In the genomic region with DNA sequence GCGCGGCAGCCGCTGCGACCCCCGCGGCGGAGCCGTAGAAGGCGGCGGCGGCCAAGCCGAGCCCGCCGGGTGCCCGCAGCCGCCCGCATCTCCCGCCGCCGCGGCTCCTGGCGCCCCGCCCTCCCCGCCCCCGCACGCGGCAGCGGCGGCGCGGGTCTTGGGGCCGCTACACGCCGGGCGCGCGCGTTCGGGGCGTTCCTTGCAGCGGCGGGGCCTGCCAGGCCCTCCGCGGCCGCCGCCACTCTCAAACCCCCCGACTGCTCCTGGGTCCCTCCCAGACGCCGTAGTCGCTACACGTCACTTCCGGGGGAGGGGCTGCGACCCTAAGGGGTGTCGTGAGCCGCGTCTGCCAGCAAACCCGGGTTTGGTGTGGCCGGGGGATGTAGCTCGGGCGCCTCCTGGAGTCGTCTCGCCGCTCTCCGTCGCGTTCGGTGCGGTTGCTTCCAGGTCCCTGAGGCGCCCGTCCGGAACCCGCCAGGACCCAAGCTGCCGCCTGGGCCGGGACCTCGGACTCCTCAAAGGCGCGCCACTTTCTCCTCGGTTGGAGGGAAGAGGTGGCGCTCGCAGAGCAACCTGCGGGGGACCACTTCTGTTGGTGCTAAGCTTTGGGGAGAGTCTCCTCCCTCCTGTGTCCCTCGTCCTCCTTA, we compare ENCODE assay signal across 8 cellular contexts. TPM values are rescaled to one million over a fixed set of nuclear protein-coding genes. Genes with fewer than 3 reads are reported as not detected.
DNase-seq lines count a peak whose midpoint lies in the region; ATAC-seq, FAIRE-seq and TF ChIP-seq lines count a peak whose summit lies in the region.

A gene with protein sequence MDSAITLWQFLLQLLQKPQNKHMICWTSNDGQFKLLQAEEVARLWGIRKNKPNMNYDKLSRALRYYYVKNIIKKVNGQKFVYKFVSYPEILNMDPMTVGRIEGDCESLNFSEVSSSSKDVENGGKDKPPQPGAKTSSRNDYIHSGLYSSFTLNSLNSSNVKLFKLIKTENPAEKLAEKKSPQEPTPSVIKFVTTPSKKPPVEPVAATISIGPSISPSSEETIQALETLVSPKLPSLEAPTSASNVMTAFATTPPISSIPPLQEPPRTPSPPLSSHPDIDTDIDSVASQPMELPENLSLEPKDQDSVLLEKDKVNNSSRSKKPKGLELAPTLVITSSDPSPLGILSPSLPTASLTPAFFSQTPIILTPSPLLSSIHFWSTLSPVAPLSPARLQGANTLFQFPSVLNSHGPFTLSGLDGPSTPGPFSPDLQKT (minus strand): TSS at position 285 of the 647 bp plus-strand sequence. CDS start 8,129 bp downstream, outside the sequence.

- no peaks in the 10 kb centered on the region for H3K9me3 Mint-ChIP-seq in progenitor cell of endocrine pancreas (ENCODE audit: low read depth)

- H3K36me3 Mint-ChIP-seq in progenitor cell of endocrine pancreas (ENCODE audit: insufficient read depth), result no peaks in the 10 kb centered on the region

- peaks cover 20% of the 10 kb centered on the region for H3K4me1 Mint-ChIP-seq in progenitor cell of endocrine pancreas (ENCODE audit: low read depth)

- TF ChIP-seq POLR2A in GM12892 (IDR thresholded peaks at IDR 0.05; ENCODE audit: low read depth, low read length), result peak; percentile 95

- ATAC-seq in HG02852 (IDR thresholded peaks at IDR 0.05; ENCODE audit: unreplicated experiment) (peak; percentile 76), left cardiac atrium (peak; percentile 98)

- no peaks in the 10 kb centered on the region for H3K27me3 Mint-ChIP-seq in progenitor cell of endocrine pancreas

- peak; percentile 89 for FAIRE-seq in GM12892 (lab: Jason Lieb, UNC)

- DNase-seq in GM12892 (ENCODE audit: insufficient read length) (peak; percentile 90), NCI-H146 (lab: John Stamatoyannopoulos, UW) (peak; percentile 98), T-helper 1 cell (peak; percentile 97 to 100 (median 99)), amniotic epithelial cell (ENCODE audit: low read depth) (peak; percentile 96), left cardiac atrium (peak; percentile 99), progenitor cell of endocrine pancreas (ENCODE audit: low spot score, unreplicated experiment) (peak; percentile 99), ureter (ENCODE audit: low spot score) (peak; percentile 99)

- TF ChIP-seq CTCF in progenitor cell of endocrine pancreas (IDR thresholded peaks at IDR 0.05; ENCODE audit: unreplicated experiment), result peak; percentile 70

- intact Hi-C loops in left cardiac atrium (cut with DNase I), result loop anchor here (2.0 to 10.0 kb wide), 3 partner anchors 39 to 97 kb away; no protein-coding TSS in a partner anchor

- peak within 1 kb of the TSS; percentile 89 for H3K4me3 Mint-ChIP-seq in progenitor cell of endocrine pancreas (ENCODE audit: low read depth)

- peak within 1 kb of the TSS; percentile 98 for H3K27ac Mint-ChIP-seq in progenitor cell of endocrine pancreas

RNA-seq across cellular contexts. Expression of the gene that starts here (rescaled TPM):
- polyA plus RNA-seq in GM12892 (2012; ENCODE audit: missing spikeins), result 18.7 TPM
- 10 to 100 TPM; 36.3 to 39.1 TPM for total RNA-seq in left cardiac atrium
- 25.7 and 30.2 TPM in 2 replicates for total RNA-seq in progenitor cell of endocrine pancreas
- 88.7 TPM for total RNA-seq in ureter

Comparison
In these comparisons a context has a peak if more than half of its experiments do, and no peak if none do; other contexts are left out.
1. Peak in every context shown above with its lines: DNase-seq and ATAC-seq.